8 cellular contexts compared by ENCODE assay signal in the genomic region with DNA sequence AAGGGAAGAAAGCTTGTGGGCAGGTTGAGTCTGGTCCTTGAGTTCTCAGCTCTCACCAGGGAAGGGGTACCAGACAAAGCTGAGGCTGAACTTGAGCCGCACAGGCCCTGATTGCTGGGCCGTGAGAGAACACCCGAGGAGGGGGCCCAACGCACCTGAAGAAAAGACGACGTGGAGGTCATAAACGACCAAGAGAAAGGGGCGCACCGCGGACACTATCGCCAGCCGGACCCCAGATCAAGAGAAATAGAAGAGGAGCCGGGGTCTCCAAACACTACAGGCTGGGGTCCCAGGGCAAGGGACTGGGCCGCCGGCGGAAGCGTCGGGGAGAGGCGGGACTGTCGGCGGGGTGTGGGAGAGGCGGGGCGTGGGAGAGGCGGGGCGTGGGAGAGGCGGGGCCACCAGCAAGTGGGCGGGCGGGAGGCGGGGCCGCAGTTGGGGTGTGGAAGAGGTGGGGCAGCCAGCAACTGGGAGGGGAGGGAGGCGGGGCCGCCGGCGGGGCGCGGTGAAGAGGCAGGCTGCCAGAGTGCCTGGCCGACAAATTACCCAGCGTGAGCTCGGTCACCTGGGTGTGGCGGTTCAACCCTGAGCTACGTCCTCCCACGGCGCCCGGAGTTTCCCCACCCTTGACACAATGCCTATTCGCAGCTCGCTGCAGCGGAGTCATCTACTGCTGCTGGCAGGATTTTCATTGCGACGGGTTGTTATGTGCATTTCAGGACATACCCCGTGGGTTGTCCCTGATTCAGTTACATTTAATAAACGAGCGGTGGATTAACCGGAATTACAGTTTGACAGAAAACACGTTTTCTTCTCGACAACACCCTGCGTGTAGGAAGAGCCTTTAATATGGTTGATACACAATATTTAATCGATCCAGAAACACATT. TPM values are rescaled to one million over a fixed set of nuclear protein-coding genes. Genes with fewer than 3 reads are reported as not detected.
A peak's percentile ranks its signal among the peaks of the same experiment; 100 is the strongest.
DNase-seq lines count a peak whose midpoint lies in the region; ATAC-seq, FAIRE-seq and TF ChIP-seq lines count a peak whose summit lies in the region.

No MANE protein-coding gene starts in this region.

- no peak for FAIRE-seq in bronchial epithelial cell (lab: Jason Lieb, UNC)

- peak overlapping the region; percentile 95 to 99 (median 99) for H3K27ac Mint-ChIP-seq in immature natural killer cell

- TF ChIP-seq POLR2A in GM18951 (IDR thresholded peaks at IDR 0.05; ENCODE audit: extremely low read depth, insufficient read depth, insufficient read length): peak; percentile 89

- no peaks in the 10 kb centered on the region for H3K9me3 Mint-ChIP-seq in immature natural killer cell

- H3K4me3 Mint-ChIP-seq in immature natural killer cell: peak overlapping the region; percentile 88 to 97 (median 92)

- no peaks in the 10 kb centered on the region for H4K20me1 ChIP-seq in smooth muscle cell (ENCODE audit: low read depth)

- in situ Hi-C loops in GM18951 (cut with MboI; ENCODE audit: low sequenced_read_pairs, unreplicated experiment): loop anchor here (5.0 to 25.0 kb wide), 2 partner anchors 229 to 669 kb away; a partner anchor contains a TSS

- peaks cover 6% of the 10 kb centered on the region for H3K4me1 ChIP-seq in smooth muscle cell (ENCODE audit: low read depth)

- H3K27me3 ChIP-seq in WERI-Rb-1 (ENCODE audit: insufficient read depth, low read depth, severe bottlenecking): no peaks in the 10 kb centered on the region
- no peaks in the 10 kb centered on the region for H3K27me3 ChIP-seq in bronchial epithelial cell (ENCODE audit: control insufficient read depth, insufficient read depth, low read length)
- no peaks in the 10 kb centered on the region for H3K27me3 ChIP-seq in smooth muscle cell (ENCODE audit: low read depth)

- peak; percentile 86 for ATAC-seq in HG03159 (IDR thresholded peaks at IDR 0.05; ENCODE audit: unreplicated experiment)

- H3K27ac ChIP-seq in WERI-Rb-1: peak overlapping the region; percentile 75
- H3K27ac ChIP-seq in smooth muscle cell (ENCODE audit: low read depth): peak overlapping the region; percentile 64

- peaks cover 16 to 24% of the 10 kb centered on the region in 2 donors for H3K4me1 Mint-ChIP-seq in immature natural killer cell

- H3F3A ChIP-seq in smooth muscle cell (ENCODE audit: low read depth): peaks cover 8% of the 10 kb centered on the region

- H3K79me2 ChIP-seq in smooth muscle cell (ENCODE audit: low read depth): no peaks in the 10 kb centered on the region

- peaks cover 3 to 12% (median 9%) of the 10 kb centered on the region in 3 donors for H3K27me3 Mint-ChIP-seq in immature natural killer cell (ENCODE audit: low read depth in 3 of 3)

- H3K9me3 ChIP-seq in WERI-Rb-1 (ENCODE audit: severe bottlenecking) (no peaks in the 10 kb centered on the region), smooth muscle cell (replicated peaks; ENCODE audit: low read depth) (no peaks in the 10 kb centered on the region)

- 3% methylated on average over 42 of the region's 57 CpGs for WGBS in smooth muscle cell (ENCODE audit: low lambda C conversion rate)

- H3K36me3 Mint-ChIP-seq in immature natural killer cell: no peaks in the 10 kb centered on the region

- peak overlapping the region; percentile 89 for H3K4me2 ChIP-seq in smooth muscle cell

- DNase-seq in AG08396 (ENCODE audit: low spot score) (peak; percentile 93), NCI-H2196 treated with DMSO at 0.1 percent for 48 hours (lab: John Stamatoyannopoulos, UW; ENCODE audit: unreplicated experiment) (peak; percentile 93), WERI-Rb-1 (peak; percentile 98), bronchial epithelial cell (ENCODE audit: low read depth) (peak; percentile 90), immature natural killer cell (peak; percentile 94 to 97 (median 97)), smooth muscle cell (lab: John Stamatoyannopoulos, UW; ENCODE audit: unreplicated experiment) (peak; percentile 89)

- H3K4me3 ChIP-seq in WERI-Rb-1 (ENCODE audit: low read depth, low read length): peak overlapping the region; percentile 80
- H3K4me3 ChIP-seq in bronchial epithelial cell (ENCODE audit: low read depth, low read length): peak overlapping the region; percentile 56
- peak overlapping the region; percentile 59 for H3K4me3 ChIP-seq in smooth muscle cell

- peak overlapping the region; percentile 77 for H3K9ac ChIP-seq in smooth muscle cell (ENCODE audit: low read depth)

- no peak for TF ChIP-seq CTCF in WERI-Rb-1 (IDR thresholded peaks at IDR 0.05; ENCODE audit: low read depth, low read length)
- no peak for TF ChIP-seq CTCF in bronchial epithelial cell (IDR thresholded peaks at IDR 0.05; ENCODE audit: insufficient read depth, low read length, severe bottlenecking)
- no peak for TF ChIP-seq CTCF in smooth muscle cell (IDR thresholded peaks at IDR 0.05; ENCODE audit: borderline replicate concordance, insufficient read depth, poor library complexity, severe bottlenecking)

- H3K36me3 ChIP-seq in WERI-Rb-1: no peaks in the 10 kb centered on the region
- H3K36me3 ChIP-seq in bronchial epithelial cell (ENCODE audit: control insufficient read depth, insufficient read depth, low read length): no peaks in the 10 kb centered on the region
- H3K36me3 ChIP-seq in smooth muscle cell (ENCODE audit: low read depth): no peaks in the 10 kb centered on the region

- H2AFZ ChIP-seq in smooth muscle cell (ENCODE audit: low read depth): peak overlapping the region; percentile 81

RNA-seq across cellular contexts. Expression of a gene that starts 15.5 kb away (rescaled TPM):
- 30.3 and 45.8 TPM in 2 replicates for total RNA-seq in bronchial epithelial cell
- polyA plus RNA-seq in immature natural killer cell: 10 to 100 TPM; 28.7 to 54.4 (median 33.4) TPM
- total RNA-seq in smooth muscle cell: 41.2 and 80.8 TPM in 2 replicates
- 41.2 and 63.8 TPM in 2 replicates for polyA plus RNA-seq in smooth muscle cell

RNA-seq across cellular contexts. Expression of a gene that starts 24.8 kb away (rescaled TPM):
- total RNA-seq in bronchial epithelial cell (83.2 and 90.0 TPM in 2 replicates), smooth muscle cell (64.8 and 68.7 TPM in 2 replicates)
- polyA plus RNA-seq in immature natural killer cell (100 to 1,000 TPM; 163 to 242 (median 169) TPM), smooth muscle cell (59.8 and 73.6 TPM in 2 replicates)

Comparison
In these comparisons a context has a peak if more than half of its experiments do, and no peak if none do; other contexts are left out.
1. Peak in every context shown above with its lines: DNase-seq, ATAC-seq, H3K4me3 ChIP-seq and H3K27ac ChIP-seq.